1 cellular context compared by ENCODE assay signal in genomic region chr6:79005497-79005896, GRCh38.
TF ChIP-seq lines count a peak whose summit lies in the region.

No MANE protein-coding gene starts in this region.

TF ChIP-seq in SK-N-SH, 30 proteins besides CTCF, POLR2A, EP300 and RAD21 (continued from another document):
- TF ChIP-seq REST (IDR thresholded peaks at IDR 0.05; ENCODE audit: low read depth, low read length) = no peak
